10 cellular contexts compared by ENCODE assay signal in genomic region chrX:12567857-12568256, GRCh38.
A peak's percentile ranks its signal among the peaks of the same experiment; 100 is the strongest.
DNase-seq lines count a peak whose midpoint lies in the region; TF ChIP-seq lines count a peak whose summit lies in the region.
"Had no signal": no experiment of that assay in that cellular context is flagged by ENCODE, and none has a peak within 500 bp of the region (broad histone marks: within the 10 kb centered on the region; RNA-seq: fewer than 3 reads in every experiment).

No MANE protein-coding gene starts in this region.

- no peaks in the 10 kb centered on the region for H3K4me1 ChIP-seq in colonic mucosa

- no peaks in the 10 kb centered on the region for H3K9me3 ChIP-seq in colonic mucosa

- no peak overlapping the region for H3K4me3 ChIP-seq in NB4 (ENCODE audit: low read depth, low read length)
- no peak overlapping the region for H3K4me3 ChIP-seq in colonic mucosa

- TF ChIP-seq POLR2A in NB4 (IDR thresholded peaks at IDR 0.05; ENCODE audit: extremely low read depth, insufficient read length): no peak

- H3K27ac ChIP-seq in colonic mucosa: no peak overlapping the region

- TF ChIP-seq CTCF in NB4 (IDR thresholded peaks at IDR 0.05; ENCODE audit: low read depth, low read length): peak; percentile 50
- TF ChIP-seq CTCF in colonic mucosa (IDR thresholded peaks at IDR 0.05): peak; percentile 38

- no peak overlapping the region for H3K9ac ChIP-seq in colonic mucosa (ENCODE audit: low read depth in 2 of 2, low read length in 2 of 2)

- no peaks in the 10 kb centered on the region for H3K36me3 ChIP-seq in colonic mucosa

- DNase-seq in NCI-H2081 (lab: John Stamatoyannopoulos, UW): peak; percentile 30 to 38
- no peak for DNase-seq in NCI-H2081 treated with DMSO at 0.1 percent for 48 hours (lab: John Stamatoyannopoulos, UW)
- DNase-seq in NB4 (ENCODE audit: low read depth): peak; percentile 7
- DNase-seq in colonic mucosa: no peak
- DNase-seq in renal cortical epithelial cell (ENCODE audit: low read depth): peak; percentile 5
- no peak for DNase-seq in activated CD4-positive, alpha-beta T cell treated with anti-CD3 and anti-CD28 coated beads for 4 hours
- DNase-seq in COLO829 (ENCODE audit: low spot score): no peak
- no peak for DNase-seq in DMS114 treated with DMSO at 0.1 percent for 48 hours (lab: John Stamatoyannopoulos, UW; ENCODE audit: unreplicated experiment)
- DNase-seq: midbrain, NCI-H446 treated with DMSO at 0.1 percent for 48 hours had no signal

- H3K27me3 ChIP-seq in colonic mucosa: no peaks in the 10 kb centered on the region

- intact Hi-C loops in colonic mucosa (cut with DNase I): no loop called here

Comparison
In these comparisons a context has a peak if more than half of its experiments do, and no peak if none do; other contexts are left out.
1. DNase-seq: peak in NCI-H2081 (2 of 2), NB4 (single experiment) and renal cortical epithelial cell (single experiment); none in NCI-H2081 treated with DMSO at 0.1 percent for 48 hours (single experiment), colonic mucosa (single experiment), activated CD4-positive, alpha-beta T cell treated with anti-CD3 and anti-CD28 coated beads for 4 hours (0 of 2), COLO829 (single experiment) and DMS114 treated with DMSO at 0.1 percent for 48 hours (single experiment).